19 cellular contexts compared by ENCODE assay signal in genomic region chr1:159851386-159851785, GRCh38. TPM values are rescaled to one million over a fixed set of nuclear protein-coding genes. Genes with fewer than 3 reads are reported as not detected.
DNase-seq lines count a peak whose midpoint lies in the region; ATAC-seq and TF ChIP-seq lines count a peak whose summit lies in the region.
"Had no signal": no experiment of that assay in that cellular context is flagged by ENCODE, and none has a peak within 500 bp of the region (broad histone marks: within the 10 kb centered on the region; RNA-seq: fewer than 3 reads in every experiment).

No MANE protein-coding gene starts in this region.

- H3K36me3 Mint-ChIP-seq in HFFc6 (ENCODE audit: low read depth) = 0 out of 2 replicates have a peak, but pooled peaks cover 4% of the 10 kb centered on the region
- no peaks in the 10 kb centered on the region for H3K36me3 Mint-ChIP-seq in natural killer cell treated with Interleukin-12 subunit alpha and Interleukin-12 subunit beta and Interleukin-15 and Interleukin-18, amount 100 ng/mL, for 72 hours

- H3K9me3 Mint-ChIP-seq in HFFc6 = peaks cover 4% of the 10 kb centered on the region; the same call in 1 of the 2 replicates
- no peaks in the 10 kb centered on the region for H3K9me3 Mint-ChIP-seq in natural killer cell treated with Interleukin-12 subunit alpha and Interleukin-12 subunit beta and Interleukin-15 and Interleukin-18, amount 100 ng/mL, for 72 hours
- H3K9me3 Mint-ChIP-seq: activated CD8-positive, alpha-beta T cell treated with anti-CD3 and anti-CD28 coated beads for 36 hours; activated T-helper 17 cell treated with anti-CD3 and anti-CD28 coated beads, Interleukin-2, amount 50 U/mL, for 72 hours; dendritic cell treated with granulocyte-macrophage colony-stimulating factor and Interleukin-4, amounts not matched to agents 40 ng/mL and 50 ng/mL, for 4 days had no signal

- TF ChIP-seq CTCF in HFFc6 (IDR thresholded peaks at IDR 0.05) (no peak; the same call in 1 of the 2 replicates), foreskin keratinocyte (conservative IDR thresholded peaks at IDR 0.05) (peak; percentile 36)

- H3K27me3 Mint-ChIP-seq in HFFc6 (ENCODE audit: insufficient read depth) = peaks cover 6% of the 10 kb centered on the region
- peaks cover 0 to 6% of the 10 kb centered on the region in 2 donors for H3K27me3 Mint-ChIP-seq in natural killer cell treated with Interleukin-12 subunit alpha and Interleukin-12 subunit beta and Interleukin-15 and Interleukin-18, amount 100 ng/mL, for 72 hours
- H3K27me3 Mint-ChIP-seq: activated CD8-positive, alpha-beta T cell treated with anti-CD3 and anti-CD28 coated beads for 36 hours; activated T-helper 17 cell treated with anti-CD3 and anti-CD28 coated beads, Interleukin-2, amount 50 U/mL, for 72 hours had no signal

- peaks cover 76% of the 10 kb centered on the region for H3K4me1 Mint-ChIP-seq in HFFc6 (ENCODE audit: low read depth)
- peaks cover 13 to 17% of the 10 kb centered on the region in 2 donors for H3K4me1 Mint-ChIP-seq in natural killer cell treated with Interleukin-12 subunit alpha and Interleukin-12 subunit beta and Interleukin-15 and Interleukin-18, amount 100 ng/mL, for 72 hours (ENCODE audit: low read depth in 2 of 2)

- no peak overlapping the region for H3K4me3 Mint-ChIP-seq in HFFc6
- no peak overlapping the region for H3K4me3 Mint-ChIP-seq in natural killer cell treated with Interleukin-12 subunit alpha and Interleukin-12 subunit beta and Interleukin-15 and Interleukin-18, amount 100 ng/mL, for 72 hours
- H3K4me3 Mint-ChIP-seq: activated CD8-positive, alpha-beta T cell treated with anti-CD3 and anti-CD28 coated beads for 36 hours; activated T-helper 17 cell treated with anti-CD3 and anti-CD28 coated beads, Interleukin-2, amount 50 U/mL, for 72 hours; dendritic cell treated with granulocyte-macrophage colony-stimulating factor and Interleukin-4, amounts not matched to agents 40 ng/mL and 50 ng/mL, for 4 days had no signal

- no peak overlapping the region for H3K27ac ChIP-seq in foreskin keratinocyte
- H3K27ac ChIP-seq: lower lobe of right lung, thyroid gland had no signal

- ATAC-seq in foreskin keratinocyte (no peak), GM18870 (IDR thresholded peaks at IDR 0.05; ENCODE audit: unreplicated experiment) (no peak)
- no peak for ATAC-seq in natural killer cell treated with Interleukin-12 subunit alpha and Interleukin-12 subunit beta and Interleukin-15 and Interleukin-18, amount 100 ng/mL, for 72 hours
- ATAC-seq: activated CD8-positive, alpha-beta T cell treated with anti-CD3 and anti-CD28 coated beads for 36 hours; activated T-helper 17 cell treated with anti-CD3 and anti-CD28 coated beads, Interleukin-2, amount 50 U/mL, for 72 hours; lower lobe of right lung; right cardiac atrium had no signal

- H3K4me1 ChIP-seq in foreskin keratinocyte = peaks cover 22% of the 10 kb centered on the region

- DNase-seq in ELR (ENCODE audit: low read depth) = peak; percentile 65
- DNase-seq in HFFc6 = no peak
- DNase-seq in SK-MEL-5 (ENCODE audit: low read depth, low spot score) = peak; percentile 23
- DNase-seq in foreskin keratinocyte = no peak
- DNase-seq in COLO829 (ENCODE audit: low spot score) = no peak
- no peak for DNase-seq in natural killer cell treated with Interleukin-12 subunit alpha and Interleukin-12 subunit beta and Interleukin-15 and Interleukin-18, amount 100 ng/mL, for 72 hours (ENCODE audit: low spot score)
- DNase-seq: activated CD8-positive, alpha-beta T cell treated with anti-CD3 and anti-CD28 coated beads for 36 hours; amygdala; esophagus squamous epithelium; lower lobe of right lung; NCI-H187 treated with DMSO at 0.1 percent for 48 hours; NCI-H510A treated with DMSO at 0.1 percent for 48 hours; right cardiac atrium; SHP77 treated with DMSO at 0.1 percent for 48 hours; stimulated activated CD4-positive, alpha-beta T cell treated with anti-CD3 and anti-CD28 coated beads, Interleukin-1b, Interleukin-23, amount 100 ng/mL, for 48 hours; thyroid gland had no signal

- H3K27ac Mint-ChIP-seq in HFFc6 = peak overlapping the region; percentile 48
- H3K27ac Mint-ChIP-seq in natural killer cell treated with Interleukin-12 subunit alpha and Interleukin-12 subunit beta and Interleukin-15 and Interleukin-18, amount 100 ng/mL, for 72 hours = no peak overlapping the region
- H3K27ac Mint-ChIP-seq: activated CD8-positive, alpha-beta T cell treated with anti-CD3 and anti-CD28 coated beads for 36 hours; activated T-helper 17 cell treated with anti-CD3 and anti-CD28 coated beads, Interleukin-2, amount 50 U/mL, for 72 hours; dendritic cell treated with granulocyte-macrophage colony-stimulating factor and Interleukin-4, amounts not matched to agents 40 ng/mL and 50 ng/mL, for 4 days had no signal

- no peaks in the 10 kb centered on the region for H3K27me3 ChIP-seq in foreskin keratinocyte
- H3K27me3 ChIP-seq: esophagus squamous epithelium, thyroid gland had no signal

- in situ Hi-C loops in SK-MEL-5 (cut with HindIII; ENCODE audit: low pct_unique_long_range_greater_than_20kb, low sequenced_read_pairs) = no loop called here

RNA-seq across cellular contexts. Expression of gene VSIG8, which starts 11.1 kb away (rescaled TPM):
- not detected for total RNA-seq in HFFc6 (2021; fragmentation: NEBNext Ultra II Directional; extraction: Animal tissue kit (Norgen Biotek cat#: 25700))
- total RNA-seq in SK-MEL-5 (2014; rRNA removed; shearing (Covaris generic)) = not detected in 2 replicates
- not detected in 2 replicates for polyA plus RNA-seq in SK-MEL-5 (2015; cell fraction: cytosol; rRNA removed)
- polyA plus RNA-seq in SK-MEL-5 (2015; cell fraction: nucleus; rRNA removed) = not detected in 2 replicates
- total RNA-seq in foreskin keratinocyte = 0.07 and 0.14 TPM in 2 replicates
- polyA plus RNA-seq in foreskin keratinocyte = 0.11 and 0.18 TPM in 2 replicates
- total RNA-seq in natural killer cell treated with Interleukin-12 subunit alpha and Interleukin-12 subunit beta and Interleukin-15 and Interleukin-18, amount 100 ng/mL, for 72 hours = not detected
- total RNA-seq: activated CD8-positive, alpha-beta T cell treated with anti-CD3 and anti-CD28 coated beads for 36 hours had no signal

RNA-seq across cellular contexts. Expression of gene SLAMF8, which starts 24.7 kb away (rescaled TPM):
- total RNA-seq in HFFc6 (2021; fragmentation: NEBNext Ultra II Directional; extraction: Animal tissue kit (Norgen Biotek cat#: 25700)) = under 1 TPM; 0.09 to 0.99 (median 0.40) TPM
- total RNA-seq in SK-MEL-5 (2014; rRNA removed; shearing (Covaris generic)) = not detected in 2 replicates
- 0.13 TPM in 1 of 2 replicates, not detected in the other for polyA plus RNA-seq in SK-MEL-5 (2015; cell fraction: cytosol; rRNA removed)
- not detected in 2 replicates for polyA plus RNA-seq in SK-MEL-5 (2015; cell fraction: nucleus; rRNA removed)
- not detected in 2 replicates for total RNA-seq in foreskin keratinocyte
- polyA plus RNA-seq in foreskin keratinocyte = not detected in 2 replicates
- 1 to 10 TPM in 1 of 2 donors, under 1 TPM in 1; 0.29 to 2.1 TPM for total RNA-seq in natural killer cell treated with Interleukin-12 subunit alpha and Interleukin-12 subunit beta and Interleukin-15 and Interleukin-18, amount 100 ng/mL, for 72 hours

RNA-seq across cellular contexts. Expression of gene CFAP45, which starts 48.6 kb away (rescaled TPM):
- 1 to 10 TPM in 4 of 6 experiments, under 1 TPM in 2; 0.94 to 2.5 (median 1.2) TPM for total RNA-seq in HFFc6 (2021; fragmentation: NEBNext Ultra II Directional; extraction: Animal tissue kit (Norgen Biotek cat#: 25700))
- total RNA-seq in SK-MEL-5 (2014; rRNA removed; shearing (Covaris generic)) = 0.13 and 0.56 TPM in 2 replicates
- 0.23 and 0.62 TPM in 2 replicates for polyA plus RNA-seq in SK-MEL-5 (2015; cell fraction: cytosol; rRNA removed)
- polyA plus RNA-seq in SK-MEL-5 (2015; cell fraction: nucleus; rRNA removed) = 0.36 TPM in 1 of 2 replicates, not detected in the other
- 1.0 and 1.3 TPM in 2 replicates for total RNA-seq in foreskin keratinocyte
- polyA plus RNA-seq in foreskin keratinocyte = 1.1 and 1.3 TPM in 2 replicates
- 1 to 10 TPM in 1 of 2 donors, under 1 TPM in 1; 0.38 to 3.0 TPM for total RNA-seq in natural killer cell treated with Interleukin-12 subunit alpha and Interleukin-12 subunit beta and Interleukin-15 and Interleukin-18, amount 100 ng/mL, for 72 hours

RNA-seq across cellular contexts. Expression of gene FCRL6, which starts 49.2 kb away (rescaled TPM):
- total RNA-seq in HFFc6 (2021; fragmentation: NEBNext Ultra II Directional; extraction: Animal tissue kit (Norgen Biotek cat#: 25700)) = not detected
- not detected in 2 replicates for total RNA-seq in SK-MEL-5 (2014; rRNA removed; shearing (Covaris generic))
- not detected in 2 replicates for polyA plus RNA-seq in SK-MEL-5 (2015; cell fraction: cytosol; rRNA removed)
- 1.0 TPM in 1 of 2 replicates, not detected in the other for polyA plus RNA-seq in SK-MEL-5 (2015; cell fraction: nucleus; rRNA removed)
- total RNA-seq in foreskin keratinocyte = not detected in 2 replicates
- not detected in 2 replicates for polyA plus RNA-seq in foreskin keratinocyte
- under 1 TPM in 1 of 2 donors, not detected in 1; 0.81 TPM for total RNA-seq in natural killer cell treated with Interleukin-12 subunit alpha and Interleukin-12 subunit beta and Interleukin-15 and Interleukin-18, amount 100 ng/mL, for 72 hours
- total RNA-seq: activated T-helper 17 cell treated with anti-CD3 and anti-CD28 coated beads, Interleukin-2, amount 50 U/mL, for 72 hours had no signal

Comparison
In these comparisons a context has a peak if more than half of its experiments do, and no peak if none do; other contexts are left out.
1. DNase-seq: peak in ELR (single experiment) and SK-MEL-5 (single experiment); none in HFFc6 (single experiment), foreskin keratinocyte (0 of 2), COLO829 (single experiment) and natural killer cell treated with Interleukin-12 subunit alpha and Interleukin-12 subunit beta and Interleukin-15 and Interleukin-18, amount 100 ng/mL, for 72 hours (single experiment).